Comparison of ENCODE assay signal across 24 cellular contexts in genomic region chr11:113281052-113281725, GRCh38. TPM values are rescaled to one million over a fixed set of nuclear protein-coding genes. Genes with fewer than 3 reads are reported as not detected.
DNase-seq lines count a peak whose midpoint lies in the region; ATAC-seq and TF ChIP-seq lines count a peak whose summit lies in the region.
"Had no signal": no experiment of that assay in that cellular context is flagged by ENCODE, and none has a peak within 500 bp of the region (broad histone marks: within the 10 kb centered on the region; RNA-seq: fewer than 3 reads in every experiment).

No MANE protein-coding gene starts in this region.

- H3K36me3 Mint-ChIP-seq in activated naive CD4-positive, alpha-beta T cell treated with anti-CD3 and anti-CD28 coated beads, Interleukin-2, amount 50 U/mL, for 72 hours: no peaks in the 10 kb centered on the region
- no peaks in the 10 kb centered on the region for H3K36me3 Mint-ChIP-seq in activated naive CD4-positive, alpha-beta T cell treated with anti-CD3 and anti-CD28 coated beads, Interleukin-2, amount 10 ng/mL, durations not matched to agents 7 days and 5 days
- H3K36me3 Mint-ChIP-seq in endodermal cell (ENCODE audit: low read depth): no peaks in the 10 kb centered on the region
- H3K36me3 Mint-ChIP-seq: CD4-positive, CD25-positive, alpha-beta regulatory T cell had no signal

- no peak overlapping the region for H3K9ac ChIP-seq in endodermal cell (ENCODE audit: extremely low read depth, low read length, poor library complexity, severe bottlenecking)

- H3K27ac ChIP-seq in endodermal cell (ENCODE audit: low read depth, low read length) (no peak overlapping the region), esophagus squamous epithelium (no peak overlapping the region)
- H3K27ac ChIP-seq: HL-60, SJCRH30 had no signal

- CTCF ChIA-PET in activated naive CD4-positive, alpha-beta T cell treated with anti-CD3 and anti-CD28 coated beads, Interleukin-2, amount 10 ng/mL, durations not matched to agents 7 days and 5 days (lab: Charles Lee): interaction anchor here (0.7 to 1.4 kb wide), 3 partner anchors 9 to 694 kb away, joined by 3 to 6 read pairs (median 4); no protein-coding TSS in a partner anchor

- no peak for TF ChIP-seq POLR2A in esophagus squamous epithelium (IDR thresholded peaks at IDR 0.05)

- TF ChIP-seq CTCF in endodermal cell (conservative IDR thresholded peaks at IDR 0.05): no peak
- no peak for TF ChIP-seq CTCF in esophagus squamous epithelium (IDR thresholded peaks at IDR 0.05)

- ATAC-seq in activated naive CD4-positive, alpha-beta T cell treated with anti-CD3 and anti-CD28 coated beads, Interleukin-2, amount 50 U/mL, for 72 hours: peak; percentile 44 to 71
- ATAC-seq: GM12878, Right ventricle myocardium inferior, SK-N-SH treated with all-trans-retinoic acid at 6 μM for 48 hours had no signal

- H3K4me1 ChIP-seq in endodermal cell (ENCODE audit: control insufficient read depth, insufficient read depth, low read length): no peaks in the 10 kb centered on the region
- H3K4me1 ChIP-seq in esophagus squamous epithelium: no peaks in the 10 kb centered on the region
- H3K4me1 ChIP-seq in HAP-1: no peaks in the 10 kb centered on the region

- H3K36me3 ChIP-seq in endodermal cell (ENCODE audit: control insufficient read depth, insufficient read depth, low read length): no peaks in the 10 kb centered on the region
- H3K36me3 ChIP-seq in esophagus squamous epithelium: no peaks in the 10 kb centered on the region
- H3K36me3 ChIP-seq in HAP-1 (replicated peaks): no peaks in the 10 kb centered on the region
- H3K36me3 ChIP-seq: SJCRH30 had no signal

- no peak overlapping the region for H3K4me3 Mint-ChIP-seq in activated naive CD4-positive, alpha-beta T cell treated with anti-CD3 and anti-CD28 coated beads, Interleukin-2, amount 10 ng/mL, durations not matched to agents 7 days and 5 days
- no peak overlapping the region for H3K4me3 Mint-ChIP-seq in endodermal cell
- H3K4me3 Mint-ChIP-seq: CD4-positive, CD25-positive, alpha-beta regulatory T cell had no signal

- no peaks in the 10 kb centered on the region for H3K27me3 Mint-ChIP-seq in activated naive CD4-positive, alpha-beta T cell treated with anti-CD3 and anti-CD28 coated beads, Interleukin-2, amount 10 ng/mL, durations not matched to agents 7 days and 5 days
- peaks cover 4% of the 10 kb centered on the region for H3K27me3 Mint-ChIP-seq in endodermal cell (ENCODE audit: insufficient read depth)
- H3K27me3 Mint-ChIP-seq: CD4-positive, CD25-positive, alpha-beta regulatory T cell had no signal

- no peak overlapping the region for H3K27ac Mint-ChIP-seq in activated naive CD4-positive, alpha-beta T cell treated with anti-CD3 and anti-CD28 coated beads, Interleukin-2, amount 50 U/mL, for 72 hours
- no peak overlapping the region for H3K27ac Mint-ChIP-seq in activated naive CD4-positive, alpha-beta T cell treated with anti-CD3 and anti-CD28 coated beads, Interleukin-2, amount 10 ng/mL, durations not matched to agents 7 days and 5 days
- no peak overlapping the region for H3K27ac Mint-ChIP-seq in endodermal cell
- H3K27ac Mint-ChIP-seq: CD4-positive, CD25-positive, alpha-beta regulatory T cell had no signal

- H3K9me3 ChIP-seq in endodermal cell (ENCODE audit: control insufficient read depth, low read length): no peaks in the 10 kb centered on the region
- H3K9me3 ChIP-seq in esophagus squamous epithelium: no peaks in the 10 kb centered on the region
- H3K9me3 ChIP-seq in HAP-1: no peaks in the 10 kb centered on the region
- H3K9me3 ChIP-seq: SJCRH30 had no signal

- intact Hi-C loops in esophagus squamous epithelium (cut with DNase I): loop anchor here (10.0 kb wide), 1 partner anchor 696 kb away; no protein-coding TSS in a partner anchor

- H3K4me3 ChIP-seq in endodermal cell (ENCODE audit: low read length) (no peak overlapping the region), esophagus squamous epithelium (no peak overlapping the region), HAP-1 (no peak overlapping the region)
- H3K4me3 ChIP-seq: GM12878, SJCRH30 had no signal

- no peaks in the 10 kb centered on the region for H3K4me1 Mint-ChIP-seq in activated naive CD4-positive, alpha-beta T cell treated with anti-CD3 and anti-CD28 coated beads, Interleukin-2, amount 10 ng/mL, durations not matched to agents 7 days and 5 days
- H3K4me1 Mint-ChIP-seq in endodermal cell: no peaks in the 10 kb centered on the region
- H3K4me1 Mint-ChIP-seq: CD4-positive, CD25-positive, alpha-beta regulatory T cell had no signal

- in situ Hi-C loops in HAP-1 (cut with MboI; ENCODE audit: low sequenced_read_pairs): loop anchor here (10.0 to 25.0 kb wide), 3 partner anchors 694 to 1056 kb away; partner anchors contain the start of gene PTS

- no peaks in the 10 kb centered on the region for H3K9me3 Mint-ChIP-seq in activated naive CD4-positive, alpha-beta T cell treated with anti-CD3 and anti-CD28 coated beads, Interleukin-2, amount 50 U/mL, for 72 hours
- no peaks in the 10 kb centered on the region for H3K9me3 Mint-ChIP-seq in activated naive CD4-positive, alpha-beta T cell treated with anti-CD3 and anti-CD28 coated beads, Interleukin-2, amount 10 ng/mL, durations not matched to agents 7 days and 5 days
- no peaks in the 10 kb centered on the region for H3K9me3 Mint-ChIP-seq in endodermal cell
- H3K9me3 Mint-ChIP-seq: CD4-positive, CD25-positive, alpha-beta regulatory T cell had no signal

- WGBS in endodermal cell (ENCODE audit: insufficient coverage in 1 of 2, insufficient read length in 1 of 2), 2 experiments: 94 to 100% methylated on average over 1 to 2 of the region's 2 CpGs
- 77 to 98% methylated on average over 2 of the region's 2 CpGs for WGBS in esophagus squamous epithelium, 2 donors

- H3K27me3 ChIP-seq in endodermal cell (ENCODE audit: control insufficient read depth, insufficient read depth, low read length, poor library complexity, severe bottlenecking): peaks cover 28% of the 10 kb centered on the region
- H3K27me3 ChIP-seq in esophagus squamous epithelium: peaks cover 0 to 3% (median 0%) of the 10 kb centered on the region in 4 donors
- H3K27me3 ChIP-seq in HAP-1 (ENCODE audit: low read depth): no peaks in the 10 kb centered on the region; the same call in 1 of the 2 replicates
- H3K27me3 ChIP-seq: SJCRH30 had no signal

- no peak for DNase-seq in activated naive CD4-positive, alpha-beta T cell treated with anti-CD3 and anti-CD28 coated beads, Interleukin-2, amount 50 U/mL, for 72 hours (ENCODE audit: low spot score in 2 of 2)
- DNase-seq in activated naive CD4-positive, alpha-beta T cell treated with anti-CD3 and anti-CD28 coated beads, Interleukin-2, amount 10 ng/mL, durations not matched to agents 7 days and 5 days: no peak
- DNase-seq in RPMI7951 (ENCODE audit: low read depth) (peak; percentile 56), endodermal cell (peak; percentile 4), esophagus squamous epithelium (lab: John Stamatoyannopoulos, UW) (no peak), HAP-1 (ENCODE audit: low spot score in 2 of 2) (no peak)
- no peak for DNase-seq in activated naive CD4-positive, alpha-beta T cell treated with Interleukin-2 at 50 U/mL for 16 hours
- DNase-seq: 8988T, GOT3, HCEC 1CT, Karpas-422, MV-4-11, NCI-H1105, NCI-H1436 treated with DMSO at 0.1 percent for 48 hours, NCI-H1930, NCI-H2107, NCI-H524, NCI-H748 treated with DMSO at 0.1 percent for 48 hours, SJCRH30 had no signal

RNA-seq across cellular contexts. Expression of gene TTC12, which starts 33.2 kb away (rescaled TPM):
- total RNA-seq in activated naive CD4-positive, alpha-beta T cell treated with anti-CD3 and anti-CD28 coated beads, Interleukin-2, amount 50 U/mL, for 72 hours: 10 to 100 TPM in 1 of 2 donors, 1 to 10 TPM in 1; 5.4 to 15.7 TPM
- total RNA-seq in RPMI7951 (2014; rRNA removed; shearing (Covaris generic)): 9.1 and 16.3 TPM in 2 replicates
- total RNA-seq in endodermal cell (10 to 100 TPM; 19.5 to 26.7 TPM), esophagus squamous epithelium (10 to 100 TPM in 2 of 4 donors, 1 to 10 TPM in 2; 2.2 to 14.7 (median 10.8) TPM)
- 10.1 TPM for polyA plus RNA-seq in endodermal cell (2013, experiment 1 of 2)
- 12.0 TPM for polyA plus RNA-seq in endodermal cell (2013, experiment 2 of 2)
- total RNA-seq: SJCRH30 had no signal

Comparison
In these comparisons a context has a peak if more than half of its experiments do, and no peak if none do; other contexts are left out.
1. DNase-seq: peak in RPMI7951 (single experiment) and endodermal cell (single experiment); none in activated naive CD4-positive, alpha-beta T cell treated with anti-CD3 and anti-CD28 coated beads, Interleukin-2, amount 50 U/mL, for 72 hours (0 of 2), activated naive CD4-positive, alpha-beta T cell treated with anti-CD3 and anti-CD28 coated beads, Interleukin-2, amount 10 ng/mL, durations not matched to agents 7 days and 5 days (single experiment), esophagus squamous epithelium (single experiment), HAP-1 (0 of 2) and activated naive CD4-positive, alpha-beta T cell treated with Interleukin-2 at 50 U/mL for 16 hours (single experiment).